ENCODE assay signal across 9 cellular contexts in genomic region chr5:157269165-157269671, GRCh38. TPM values are rescaled to one million over a fixed set of nuclear protein-coding genes. Genes with fewer than 3 reads are reported as not detected.
DNase-seq lines count a peak whose midpoint lies in the region; ATAC-seq, FAIRE-seq and TF ChIP-seq lines count a peak whose summit lies in the region.
"Had no signal": no experiment of that assay in that cellular context is flagged by ENCODE, and none has a peak within 500 bp of the region (broad histone marks: within the 10 kb centered on the region; RNA-seq: fewer than 3 reads in every experiment).

No MANE protein-coding gene starts in this region.

- H3K4me3 ChIP-seq in GM12865 (ENCODE audit: low read depth, low read length) (no peak overlapping the region; the same call in 1 of the 2 replicates), astrocyte (ENCODE audit: insufficient read depth, low read depth, low read length) (no peak overlapping the region)

- H3K36me3 Mint-ChIP-seq in astrocyte (ENCODE audit: low read depth, unreplicated experiment) = peaks cover 2% of the 10 kb centered on the region
- H3K36me3 Mint-ChIP-seq in natural killer cell = no peaks in the 10 kb centered on the region

- H2AFZ ChIP-seq in astrocyte (ENCODE audit: low read depth, low read length) = no peak overlapping the region

- no peak overlapping the region for H3K9ac ChIP-seq in astrocyte (ENCODE audit: low read length)

- H3K27me3 Mint-ChIP-seq in astrocyte (ENCODE audit: low read depth, unreplicated experiment) (peaks cover 7% of the 10 kb centered on the region), natural killer cell (ENCODE audit: low read depth in 2 of 2) (no peaks in the 10 kb centered on the region)

- H3K9me3 Mint-ChIP-seq in astrocyte (ENCODE audit: unreplicated experiment) (no peaks in the 10 kb centered on the region), natural killer cell (no peaks in the 10 kb centered on the region)

- peaks cover 12% of the 10 kb centered on the region for H3K4me1 ChIP-seq in astrocyte (ENCODE audit: insufficient read depth, low read length)

- peaks cover 8% of the 10 kb centered on the region for H4K20me1 ChIP-seq in astrocyte (ENCODE audit: insufficient read depth, low read length)

- no peaks in the 10 kb centered on the region for H3K9me3 ChIP-seq in astrocyte (ENCODE audit: insufficient read depth, low read depth, low read length)

- H3K36me3 ChIP-seq in astrocyte (ENCODE audit: insufficient read depth, low read length) = no peaks in the 10 kb centered on the region

- H3K4me1 Mint-ChIP-seq in astrocyte (ENCODE audit: low read depth, unreplicated experiment) (peaks cover 25% of the 10 kb centered on the region), natural killer cell (peaks cover 91% of the 10 kb centered on the region in 2 donors)

- H3K27ac Mint-ChIP-seq in astrocyte (ENCODE audit: unreplicated experiment) (peak overlapping the region; percentile 72), natural killer cell (peak overlapping the region; percentile 93 to 99)

- H3K4me3 Mint-ChIP-seq in astrocyte (ENCODE audit: unreplicated experiment) = peak overlapping the region; percentile 54
- H3K4me3 Mint-ChIP-seq in natural killer cell = peak overlapping the region; percentile 31

- H3K27ac ChIP-seq in astrocyte (ENCODE audit: low read depth, low read length) = no peak overlapping the region

- H3K27me3 ChIP-seq in astrocyte (ENCODE audit: insufficient read depth, low read length) = peaks cover 4% of the 10 kb centered on the region

- no peak for TF ChIP-seq CTCF in GM12865 (IDR thresholded peaks at IDR 0.05; ENCODE audit: insufficient read depth, low read depth, low read length, missing control alignments)
- TF ChIP-seq CTCF in astrocyte (IDR thresholded peaks at IDR 0.05; ENCODE audit: insufficient read depth, low read depth, low read length) = no peak
- no peak for TF ChIP-seq CTCF in natural killer cell (IDR thresholded peaks at IDR 0.05)

- DNase-seq in GM12865 (ENCODE audit: low read depth) = peak; percentile 32
- peak; percentile 34 for DNase-seq in NAMALWA (ENCODE audit: low spot score)
- no peak for DNase-seq in astrocyte (ENCODE audit: low read depth)
- no peak for DNase-seq in natural killer cell
- DNase-seq in mucosa of gallbladder (ENCODE audit: low spot score) = no peak
- DNase-seq in G401 (ENCODE audit: low spot score) = no peak
- DNase-seq: NCI-H1105 had no signal

- intact Hi-C loops in natural killer cell (cut with micrococcal nuclease) = no loop called here

- FAIRE-seq in astrocyte (lab: Jason Lieb, UNC) = no peak

- ATAC-seq in natural killer cell (no peak), GM21390 (IDR thresholded peaks at IDR 0.05; ENCODE audit: unreplicated experiment) (no peak), HG02938 (IDR thresholded peaks at IDR 0.05; ENCODE audit: unreplicated experiment) (no peak)

- in situ Hi-C loops in G401 (cut with HindIII; ENCODE audit: low sequenced_read_pairs) = no loop called here

- peaks cover 3% of the 10 kb centered on the region for H3K79me2 ChIP-seq in astrocyte (ENCODE audit: insufficient read depth, low read length)

- H3K4me2 ChIP-seq in astrocyte (ENCODE audit: low read length) = no peak overlapping the region

RNA-seq across cellular contexts. Expression of gene CYFIP2, which starts 3.3 kb away (rescaled TPM):
- total RNA-seq in astrocyte (82.7 and 96.8 TPM in 2 replicates), natural killer cell (100 to 1,000 TPM; 464 to 542 (median 532) TPM), mucosa of gallbladder (76.4 TPM)
- total RNA-seq in G401 (2014; rRNA removed; shearing (Covaris generic)) = 22.6 and 32.0 TPM in 2 replicates

Comparison
In these comparisons a context has a peak if more than half of its experiments do, and no peak if none do; other contexts are left out.
1. DNase-seq: peak in GM12865 (single experiment) and NAMALWA (single experiment); none in astrocyte (single experiment), natural killer cell (single experiment), mucosa of gallbladder (single experiment) and G401 (single experiment).